8 cellular contexts compared by ENCODE assay signal in the genomic region with DNA sequence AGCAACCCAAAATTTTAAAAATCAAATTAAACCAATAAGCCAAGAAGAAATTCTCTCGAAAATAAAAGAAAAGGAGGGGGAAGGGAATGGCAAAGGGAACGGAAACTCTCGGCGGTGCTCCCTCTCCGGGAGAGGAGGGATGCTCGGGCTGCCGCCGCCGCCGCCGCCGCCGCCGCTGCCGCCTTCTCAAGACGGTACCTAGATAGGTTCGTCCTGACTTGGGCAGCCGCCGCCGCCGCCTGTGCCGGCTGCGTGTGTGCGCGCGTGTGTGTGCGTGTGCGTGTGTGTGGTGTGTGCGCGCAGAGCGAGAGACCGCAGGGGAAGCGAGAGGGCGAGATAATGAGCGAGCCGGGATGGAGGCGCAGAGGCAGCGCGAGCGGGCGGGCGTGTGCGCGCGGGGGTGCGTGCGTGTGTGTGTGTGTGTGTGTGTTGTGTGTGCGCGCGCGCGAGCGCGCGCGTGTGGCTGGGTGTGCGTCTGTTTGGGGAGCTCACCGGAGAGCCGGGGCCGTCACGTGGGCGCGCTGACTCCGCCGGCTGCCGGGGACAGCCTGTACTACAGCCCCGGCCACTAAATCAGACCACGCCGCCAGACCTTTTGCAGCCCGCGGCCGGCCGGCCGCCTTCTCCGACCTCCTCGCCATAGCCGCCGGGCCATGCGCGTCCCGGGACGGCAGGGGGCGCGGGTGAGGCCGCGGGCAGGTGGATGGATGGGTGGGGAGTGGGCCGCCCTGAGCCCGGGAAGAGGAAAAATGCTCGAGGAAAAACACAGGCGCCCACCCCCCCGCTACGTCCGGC.
DNase-seq lines count a peak whose midpoint lies in the region; ATAC-seq, FAIRE-seq and TF ChIP-seq lines count a peak whose summit lies in the region.

No MANE protein-coding gene starts in this region.

- H3K27ac ChIP-seq in neural progenitor cell (no peak overlapping the region), tibial artery (peak overlapping the region; percentile 41 to 46)

- intact Hi-C loops in tibial artery (cut with DNase I; ENCODE audit: low total_unique reads) = loop anchor here (5.0 kb wide), 1 partner anchor 390 kb away; no protein-coding TSS in a partner anchor

- H4K20me1 ChIP-seq in neural progenitor cell (ENCODE audit: low read depth) = no peaks in the 10 kb centered on the region

- H3K27me3 Mint-ChIP-seq in IgD-negative memory B cell = peaks cover 46% of the 10 kb centered on the region
- H3K27me3 Mint-ChIP-seq in neural progenitor cell (ENCODE audit: insufficient read depth, low read depth) = peaks cover 15% of the 10 kb centered on the region

- H3K4me1 Mint-ChIP-seq in IgD-negative memory B cell (peaks cover 12 to 19% (median 17%) of the 10 kb centered on the region in 3 donors), neural progenitor cell (peaks cover 26% of the 10 kb centered on the region)

- FAIRE-seq in D721Med (lab: Jason Lieb, UNC) (no peak), frontal cortex (lab: Jason Lieb, UNC) (no peak)

- H3K4me3 Mint-ChIP-seq in IgD-negative memory B cell (peak overlapping the region; percentile 92 to 98 (median 96)), neural progenitor cell (peak overlapping the region; percentile 98)

- H3K27ac Mint-ChIP-seq in IgD-negative memory B cell (peak overlapping the region; percentile 62 to 97 (median 93)), neural progenitor cell (no peak overlapping the region)

- peak overlapping the region; percentile 82 for H2AFZ ChIP-seq in neural progenitor cell (replicated peaks)

- H3K4me1 ChIP-seq in neural progenitor cell = peaks cover 11% of the 10 kb centered on the region
- peaks cover 0 to 38% (median 30%) of the 10 kb centered on the region in 4 donors for H3K4me1 ChIP-seq in tibial artery

- ATAC-seq in GM21529 (IDR thresholded peaks at IDR 0.05; ENCODE audit: unreplicated experiment) = peak; percentile 50

- TF ChIP-seq CTCF in D721Med (IDR thresholded peaks at IDR 0.05; ENCODE audit: insufficient read depth, missing control alignments) (peak; percentile 58), neural progenitor cell (IDR thresholded peaks at IDR 0.05) (peak; percentile 71), tibial artery (IDR thresholded peaks at IDR 0.05) (peak; percentile 60 to 65)

- no peaks in the 10 kb centered on the region for H3K36me3 Mint-ChIP-seq in IgD-negative memory B cell
- H3K36me3 Mint-ChIP-seq in neural progenitor cell = no peaks in the 10 kb centered on the region

- no peaks in the 10 kb centered on the region for H3K79me2 ChIP-seq in neural progenitor cell (ENCODE audit: low read depth)

- DNase-seq in D721Med (ENCODE audit: insufficient read length, low spot score) (peak; percentile 61), RKO (ENCODE audit: low spot score) (peak; percentile 90), frontal cortex (ENCODE audit: low spot score in 2 of 2) (peak; percentile 84 to 85), neural progenitor cell (ENCODE audit: low spot score) (peak; percentile 95), tibial artery (peak; percentile 82 to 86)
- peak; percentile 3 to 32 (median 20) for DNase-seq in activated naive CD4-positive, alpha-beta T cell (lab: John Stamatoyannopoulos, UW)

- H3K27me3 ChIP-seq in neural progenitor cell (peaks cover 56% of the 10 kb centered on the region), tibial artery (peaks cover 0 to 13% of the 10 kb centered on the region in 2 donors)

- H3F3A ChIP-seq in neural progenitor cell (ENCODE audit: low read depth) = peaks cover 29% of the 10 kb centered on the region

- H3K9me3 ChIP-seq in neural progenitor cell (ENCODE audit: low read depth) = no peaks in the 10 kb centered on the region
- no peaks in the 10 kb centered on the region for H3K9me3 ChIP-seq in tibial artery

- H3K36me3 ChIP-seq in neural progenitor cell (no peaks in the 10 kb centered on the region), tibial artery (no peaks in the 10 kb centered on the region)

- H3K9ac ChIP-seq in neural progenitor cell = no peak overlapping the region

- peak overlapping the region; percentile 92 for H3K4me2 ChIP-seq in neural progenitor cell

- H3K4me3 ChIP-seq in neural progenitor cell (peak overlapping the region; percentile 60), tibial artery (peak overlapping the region; percentile 54 to 66)

- H3K9me3 Mint-ChIP-seq in IgD-negative memory B cell (peaks cover 0 to 3% (median 0%) of the 10 kb centered on the region in 3 donors), neural progenitor cell (no peaks in the 10 kb centered on the region)

Comparison
In these comparisons a context has a peak if more than half of its experiments do, and no peak if none do; other contexts are left out.
1. DNase-seq: peak in every context shown above with its lines; median percentile 95 in neural progenitor cell; 90 in RKO; 84 in frontal cortex; 84 in tibial artery; 61 in D721Med; 20 in activated naive CD4-positive, alpha-beta T cell.